ENCODE assay signal across 20 cellular contexts in the genomic region with DNA sequence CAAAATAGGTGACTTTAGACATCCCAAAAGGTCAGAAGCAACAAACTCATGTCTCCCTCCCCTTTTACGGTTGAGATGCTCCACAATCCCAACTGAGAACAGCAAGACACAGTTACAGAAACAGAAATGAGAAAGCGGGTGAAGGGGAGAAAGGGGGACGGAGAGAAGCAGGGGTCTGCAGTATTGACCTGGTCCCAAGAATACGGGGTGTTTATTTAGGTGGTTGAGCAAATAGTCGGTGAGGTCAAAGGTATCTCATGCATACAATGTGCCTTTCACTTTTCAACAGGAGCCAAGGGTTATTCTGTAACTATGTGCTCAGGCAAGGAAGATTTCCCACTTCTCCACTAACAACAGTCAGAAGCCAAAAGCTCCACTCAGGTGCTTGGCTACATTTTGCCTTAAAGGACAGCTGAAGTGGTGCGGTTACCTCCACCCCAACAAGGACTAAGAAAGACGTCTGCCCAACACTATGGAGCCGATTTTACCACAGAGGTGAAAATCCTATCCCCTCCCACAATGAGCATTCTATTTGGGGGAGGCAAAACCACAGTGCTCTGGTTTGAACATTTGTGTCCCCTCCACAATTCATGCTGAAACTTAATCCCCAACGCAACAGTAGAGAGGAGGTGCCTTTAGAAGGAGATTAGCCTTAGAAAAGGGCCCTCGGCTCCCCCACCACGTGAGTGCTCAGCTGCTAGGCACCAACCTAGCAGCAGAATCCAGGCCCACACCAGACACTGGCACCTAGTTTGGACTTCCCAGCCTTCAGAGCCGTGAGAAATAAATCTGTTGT.
DNase-seq lines count a peak whose midpoint lies in the region; ATAC-seq, FAIRE-seq and TF ChIP-seq lines count a peak whose summit lies in the region.
"Had no signal": no experiment of that assay in that cellular context is flagged by ENCODE, and none has a peak within 500 bp of the region (broad histone marks: within the 10 kb centered on the region; RNA-seq: fewer than 3 reads in every experiment).

No MANE protein-coding gene starts in this region.

- POLR2A ChIA-PET in A549 (lab: Yijun Ruan, JAX) = interaction anchor here (0.5 kb wide), 1 partner anchor 27 kb away, joined by 3 read pairs; no protein-coding TSS in a partner anchor

- H3K27ac ChIP-seq in A549 = peak overlapping the region in 1 of 2 experiments; percentile 30; a peak in 1 of 6 replicates
- no peak overlapping the region for H3K27ac ChIP-seq in aorta (ENCODE audit: low read depth in 1 of 2, low read length in 2 of 2)
- no peak overlapping the region for H3K27ac ChIP-seq in caudate nucleus (ENCODE audit: low read depth, low read length)
- H3K27ac ChIP-seq: tibial nerve had no signal

- 0 out of 3 replicates have a peak overlapping the region, but pooled peaks have one; percentile 4 for H3K4me2 ChIP-seq in A549

- no peak for TF ChIP-seq RAD21 in A549 (conservative IDR thresholded peaks at IDR 0.05 in 1 of 2, IDR thresholded peaks at IDR 0.05 in 1 of 2)

- no peak overlapping the region for H3K4me3 ChIP-seq in A549
- no peak overlapping the region for H3K4me3 ChIP-seq in bronchial epithelial cell (ENCODE audit: low read depth, low read length)
- no peak overlapping the region for H3K4me3 ChIP-seq in mucosa of descending colon
- no peak overlapping the region for H3K4me3 ChIP-seq in aorta (ENCODE audit: low read length in 2 of 2)
- H3K4me3 ChIP-seq: tibial nerve had no signal

- TF ChIP-seq POLR2A in A549 (IDR thresholded peaks at IDR 0.05; ENCODE audit: low read length) = no peak

- H3K36me3 ChIP-seq in bronchial epithelial cell (ENCODE audit: control insufficient read depth, insufficient read depth, low read length) (no peaks in the 10 kb centered on the region), mucosa of descending colon (ENCODE audit: low read depth) (no peaks in the 10 kb centered on the region), aorta (ENCODE audit: control insufficient read depth in 1 of 2, insufficient read depth in 2 of 2, low read length in 1 of 2) (no peaks in the 10 kb centered on the region)
- H3K36me3 ChIP-seq: tibial nerve had no signal

- WGBS in A549 (ENCODE audit: missing lambda C conversion rate) = 79% methylated on average over 12 of the region's 12 CpGs
- WGBS in aorta, 2 donors = 89 to 92% methylated on average over 12 of the region's 12 CpGs

- DNase-seq in A549 (ENCODE audit: low read depth in 1 of 2, low spot score in 1 of 2) (no peak), HuH-7 (ENCODE audit: low spot score) (peak; percentile 54), bronchial epithelial cell (ENCODE audit: low read depth) (no peak), mucosa of descending colon (no peak), aorta (no peak), caudate nucleus (lab: John Stamatoyannopoulos, UW) (no peak)
- DNase-seq in activated CD4-positive, CD25-positive, alpha-beta regulatory T cell treated with anti-CD3 and anti-CD28 coated beads, Interleukin-2, amount 50 U/mL, for 72 hours = no peak
- DNase-seq: activated CD4-positive, alpha-beta memory T cell treated with anti-CD3 and anti-CD28 coated beads, Interleukin-2, amount 10 ng/mL, durations not matched to agents 7 days and 5 days; activated T-cell treated with anti-CD3 and anti-CD28 coated beads, Interleukin-2, amount 50 U/mL, for 48 hours; CD4-positive, alpha-beta memory T cell; immature natural killer cell; NCI-H146; NCI-H510A; nucleus accumbens; OCI-M1 had no signal

- CTCF ChIA-PET in A549 (lab: Yijun Ruan, JAX) = interaction anchor here (0.5 to 1.2 kb wide), 5 partner anchors 11 to 274 kb away, joined by 3 to 5 read pairs (median 3); no protein-coding TSS in a partner anchor

- FAIRE-seq in A549 (lab: Jason Lieb, UNC) (no peak), bronchial epithelial cell (lab: Jason Lieb, UNC) (peak; percentile 50)
- FAIRE-seq: endothelial cell of umbilical vein, GM12892, TTC549 had no signal

- peaks cover 66% of the 10 kb centered on the region for H3K4me1 ChIP-seq in A549
- H3K4me1 ChIP-seq in mucosa of descending colon (ENCODE audit: low read depth) = peaks cover 11% of the 10 kb centered on the region
- H3K4me1 ChIP-seq in aorta (ENCODE audit: control insufficient read depth in 1 of 2, insufficient read depth in 2 of 2, low read length in 2 of 2) = peaks cover 0 to 2% of the 10 kb centered on the region in 2 donors

- H3K27me3 ChIP-seq in bronchial epithelial cell (ENCODE audit: control insufficient read depth, insufficient read depth, low read length) = no peaks in the 10 kb centered on the region
- no peaks in the 10 kb centered on the region for H3K27me3 ChIP-seq in aorta (ENCODE audit: control insufficient read depth in 1 of 2, insufficient read depth in 2 of 2, low read length in 1 of 2)
- H3K27me3 ChIP-seq: tibial nerve had no signal

- TF ChIP-seq EP300 in A549 (IDR thresholded peaks at IDR 0.05) = no peak

- ATAC-seq in A549 (no peak), mucosa of descending colon (peak; percentile 78), aorta (ENCODE audit: low FRiP score) (no peak), HG02798 (IDR thresholded peaks at IDR 0.05; ENCODE audit: poor library complexity, unreplicated experiment) (no peak)

- H3K9me3 ChIP-seq in A549 (no peaks in the 10 kb centered on the region), mucosa of descending colon (no peaks in the 10 kb centered on the region), aorta (ENCODE audit: control insufficient read depth, low read length) (no peaks in the 10 kb centered on the region)
- H3K9me3 ChIP-seq: tibial nerve had no signal

- intact Hi-C loops in mucosa of descending colon (cut with DNase I, micrococcal nuclease) (no loop called here), aorta (cut with DNase I) (no loop called here)

- no peak for TF ChIP-seq CTCF in A549 (IDR thresholded peaks at IDR 0.05)
- TF ChIP-seq CTCF in bronchial epithelial cell (IDR thresholded peaks at IDR 0.05; ENCODE audit: insufficient read depth, low read length, severe bottlenecking) = no peak
- TF ChIP-seq CTCF in mucosa of descending colon (IDR thresholded peaks at IDR 0.05) = no peak

TF ChIP-seq in A549, 52 proteins besides CTCF, POLR2A, EP300 and RAD21 (continues in another document):
- TF ChIP-seq CHD2 (IDR thresholded peaks at IDR 0.05; ENCODE audit: low read length, partially characterized antibody) = no peak
- no peak for TF ChIP-seq ESRRA (IDR thresholded peaks at IDR 0.05; ENCODE audit: borderline replicate concordance, low read length)
- TF ChIP-seq PBX3 (IDR thresholded peaks at IDR 0.05) = no peak
- TF ChIP-seq HOXB13 (CRISPR knock-in tag; IDR thresholded peaks at IDR 0.05; ENCODE audit: low read depth) = no peak
- no peak for TF ChIP-seq MAFK (IDR thresholded peaks at IDR 0.05; ENCODE audit: partially characterized antibody)
- TF ChIP-seq HEYL (CRISPR knock-in tag; IDR thresholded peaks at IDR 0.05) = no peak
- TF ChIP-seq, protein P1, sequence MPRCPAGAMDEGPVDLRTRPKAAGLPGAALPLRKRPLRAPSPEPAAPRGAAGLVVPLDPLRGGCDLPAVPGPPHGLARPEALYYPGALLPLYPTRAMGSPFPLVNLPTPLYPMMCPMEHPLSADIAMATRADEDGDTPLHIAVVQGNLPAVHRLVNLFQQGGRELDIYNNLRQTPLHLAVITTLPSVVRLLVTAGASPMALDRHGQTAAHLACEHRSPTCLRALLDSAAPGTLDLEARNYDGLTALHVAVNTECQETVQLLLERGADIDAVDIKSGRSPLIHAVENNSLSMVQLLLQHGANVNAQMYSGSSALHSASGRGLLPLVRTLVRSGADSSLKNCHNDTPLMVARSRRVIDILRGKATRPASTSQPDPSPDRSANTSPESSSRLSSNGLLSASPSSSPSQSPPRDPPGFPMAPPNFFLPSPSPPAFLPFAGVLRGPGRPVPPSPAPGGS (IDR thresholded peaks at IDR 0.05) = no peak
- no peak for TF ChIP-seq SMC3 (IDR thresholded peaks at IDR 0.05)
- no peak for TF ChIP-seq MAX (IDR thresholded peaks at IDR 0.05)
- no peak for TF ChIP-seq KDM5A (IDR thresholded peaks at IDR 0.05)
- no peak for TF ChIP-seq RARB (CRISPR knock-in tag; IDR thresholded peaks at IDR 0.05)
- no peak for TF ChIP-seq USF2 (IDR thresholded peaks at IDR 0.05)
